In genomic region chr7:47819054-47819920, GRCh38 we compare ENCODE assay signal across 8 cellular contexts.
DNase-seq lines count a peak whose midpoint lies in the region; ATAC-seq and TF ChIP-seq lines count a peak whose summit lies in the region.

No MANE protein-coding gene starts in this region.

- intact Hi-C loops in left colon (cut with DNase I, micrococcal nuclease), result loop anchor here (5.0 to 10.0 kb wide), 3 partner anchors 382 to 552 kb away; no protein-coding TSS in a partner anchor

- H3K36me3 Mint-ChIP-seq in T-cell, result no peaks in the 10 kb centered on the region

- no peaks in the 10 kb centered on the region for H3K4me1 Mint-ChIP-seq in T-cell

- no peaks in the 10 kb centered on the region for H3K9me3 Mint-ChIP-seq in T-cell

- TF ChIP-seq CTCF in AG09319 (IDR thresholded peaks at IDR 0.05; ENCODE audit: low read depth, low read length), result peak; percentile 98

- ATAC-seq in GM18498 (IDR thresholded peaks at IDR 0.05; ENCODE audit: unreplicated experiment), result peak; percentile 58
- ATAC-seq in T-cell (replicated peaks in 1 of 4), result no peak
- ATAC-seq in left colon, result peak; percentile 75

- POLR2A ChIA-PET in T-cell (lab: Charles Lee), result interaction anchor here in 1 of 2 donors (0.6 kb wide), 1 partner anchor 816 kb away, joined by 4 read pairs; no protein-coding TSS in a partner anchor

- CTCF ChIA-PET in T-cell (lab: Charles Lee), result interaction anchor here (0.6 to 1.9 kb wide), 4 partner anchors 401 to 636 kb away, joined by 3 to 13 read pairs (median 3); no protein-coding TSS in a partner anchor

- no peak overlapping the region for H3K27ac Mint-ChIP-seq in T-cell

- no peaks in the 10 kb centered on the region for H3K27me3 Mint-ChIP-seq in T-cell

- H3K4me3 Mint-ChIP-seq in T-cell, result no peak overlapping the region

- DNase-seq in AG09319 (ENCODE audit: extremely low read depth, low read depth) (peak; percentile 59), NAMALWA (ENCODE audit: low spot score) (peak; percentile 91), T-cell (peak in 19 of 34 experiments; percentile 7 to 38 (median 15)), cerebellar cortex (ENCODE audit: low spot score) (peak; percentile 82), left colon (peak; percentile 41 to 77)
- DNase-seq in stimulated activated CD4-positive, alpha-beta T cell treated with anti-CD3 and anti-CD28 coated beads, TNF-alpha, amount 100 ng/mL, for 48 hours (ENCODE audit: low read depth in 3 of 3), result peak; percentile 8 to 49 (median 14)
- DNase-seq in central memory CD4-positive, alpha-beta T cell, result no peak

Comparison
In these comparisons a context has a peak if more than half of its experiments do, and no peak if none do; other contexts are left out.
1. ATAC-seq: peak in GM18498 (single experiment) and left colon (single experiment); none in T-cell (0 of 4).